ENCODE assay signal across 1 cellular context in genomic region chr1:11294951-11295350, GRCh38.
TF ChIP-seq lines count a peak whose summit lies in the region.

No MANE protein-coding gene starts in this region.

TF ChIP-seq in WTC11, 78 proteins besides CTCF, POLR2A, EP300 and RAD21 (continued from another document):
- no peak for TF ChIP-seq ZNF512 (CRISPR knock-in tag; IDR thresholded peaks at IDR 0.05; ENCODE audit: borderline replicate concordance)
- no peak for TF ChIP-seq ZNF263 (CRISPR knock-in tag; IDR thresholded peaks at IDR 0.05; ENCODE audit: low read depth)
- TF ChIP-seq FOXP4 (CRISPR knock-in tag; IDR thresholded peaks at IDR 0.05) = no peak
- no peak for TF ChIP-seq GABPB1 (CRISPR knock-in tag; IDR thresholded peaks at IDR 0.05)
- no peak for TF ChIP-seq PREB (CRISPR knock-in tag; IDR thresholded peaks at IDR 0.05; ENCODE audit: borderline replicate concordance)
- no peak for TF ChIP-seq SOX15 (CRISPR knock-in tag; IDR thresholded peaks at IDR 0.05)
- no peak for TF ChIP-seq FOXJ3 (CRISPR knock-in tag; IDR thresholded peaks at IDR 0.05; ENCODE audit: borderline replicate concordance)
- TF ChIP-seq KAT7 (CRISPR knock-in tag; IDR thresholded peaks at IDR 0.05; ENCODE audit: borderline replicate concordance) = no peak
